11 cellular contexts compared by ENCODE assay signal in genomic region chr6:10933126-10933525, GRCh38. TPM values are rescaled to one million over a fixed set of nuclear protein-coding genes. Genes with fewer than 3 reads are reported as not detected.
"Had no signal": no experiment of that assay in that cellular context is flagged by ENCODE, and none has a peak within 500 bp of the region (broad histone marks: within the 10 kb centered on the region; RNA-seq: fewer than 3 reads in every experiment).

No MANE protein-coding gene starts in this region.

- ATAC-seq: GM23338, HCT116 had no signal

- H3K9me3 ChIP-seq: HAP-1 had no signal

- H3K4me3 ChIP-seq: GM23248, GM23338, HAP-1 had no signal

- H3K4me1 ChIP-seq: HAP-1 had no signal

- DNase-seq: GM23248, GOT3, H7, H9, HCEC 1CT, HFFc6 had no signal

- H3K27ac ChIP-seq: GM23248 had no signal

RNA-seq across cellular contexts. Expression of gene SYCP2L, which starts 46.3 kb away (rescaled TPM):
- total RNA-seq: GM23248, HFFc6 had no signal

RNA-seq across cellular contexts. Expression of gene GCM2, which starts 51.3 kb away (rescaled TPM):
- total RNA-seq: GM23248, GM23338, H1, H4, H7, HFFc6 had no signal
